ENCODE assay signal across 2 cellular contexts in genomic region chr3:42659451-42660130, GRCh38.
TF ChIP-seq lines count a peak whose summit lies in the region.

No MANE protein-coding gene starts in this region.

TF ChIP-seq in IMR-90, 13 proteins besides CTCF, POLR2A, EP300 and RAD21:
- TF ChIP-seq ELK1 (IDR thresholded peaks at IDR 0.05; ENCODE audit: borderline replicate concordance, low read depth, low read length): no peak
- TF ChIP-seq MAFK (IDR thresholded peaks at IDR 0.05; ENCODE audit: low read depth, low read length): no peak
TF ChIP-seq in IMR-90: peak in this region for 0.

TF ChIP-seq in H1, 55 proteins besides CTCF, POLR2A, EP300 and RAD21:
- TF ChIP-seq EZH2 (IDR thresholded peaks at IDR 0.05; ENCODE audit: low read depth, low read length, severe bottlenecking) (no peak), KDM4A (IDR thresholded peaks at IDR 0.05; ENCODE audit: low read depth, low read length, severe bottlenecking) (no peak), E2F6 (IDR thresholded peaks at IDR 0.05) (no peak), ASH2L (IDR thresholded peaks at IDR 0.05; ENCODE audit: low read length) (no peak), JUN (IDR thresholded peaks at IDR 0.05; ENCODE audit: low read depth, low read length) (no peak), TCF12 (IDR thresholded peaks at IDR 0.05; ENCODE audit: low read depth, low read length) (no peak), CHD2 (IDR thresholded peaks at IDR 0.05; ENCODE audit: low read length) (no peak), CREB1 (IDR thresholded peaks at IDR 0.05) (no peak), RFX5 (IDR thresholded peaks at IDR 0.05; ENCODE audit: borderline replicate concordance, low read depth, low read length) (no peak), RXRA (IDR thresholded peaks at IDR 0.05; ENCODE audit: insufficient read depth, low read depth, low read length) (no peak), TAF1 (IDR thresholded peaks at IDR 0.05; ENCODE audit: low read depth, low read length) (no peak), ATF3 (IDR thresholded peaks at IDR 0.05; ENCODE audit: insufficient read depth, low read depth, low read length) (no peak), SUZ12 (IDR thresholded peaks at IDR 0.05; ENCODE audit: low read length) (no peak), POU5F1 (IDR thresholded peaks at IDR 0.05; ENCODE audit: low read depth, low read length) (no peak), POLR2AphosphoS5 (IDR thresholded peaks at IDR 0.05; ENCODE audit: low read depth, low read length) (no peak)
TF ChIP-seq in H1: peak in this region for 0.
